ENCODE assay signal across 19 cellular contexts in the genomic region with DNA sequence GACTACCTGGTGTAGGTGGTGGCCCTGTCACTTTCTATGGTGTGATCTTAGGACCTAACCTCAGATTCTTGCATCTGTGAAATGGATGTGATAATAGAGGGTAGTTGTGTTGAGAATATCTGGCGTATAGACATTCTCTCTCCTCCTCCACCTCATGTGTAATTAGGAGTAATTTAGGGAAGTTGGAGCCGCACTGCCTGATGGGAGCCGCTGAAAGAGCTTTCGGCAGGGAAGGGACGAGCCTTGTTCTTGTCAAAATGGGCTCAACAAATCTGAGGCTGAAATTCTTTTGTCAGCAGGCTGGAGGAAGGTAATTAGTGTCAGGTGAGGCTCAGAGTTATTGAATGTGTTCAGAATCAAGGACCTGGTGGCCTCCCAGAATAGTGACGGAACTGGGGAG. TPM values are rescaled to one million over a fixed set of nuclear protein-coding genes. Genes with fewer than 3 reads are reported as not detected.
DNase-seq lines count a peak whose midpoint lies in the region; ATAC-seq and TF ChIP-seq lines count a peak whose summit lies in the region.
"Had no signal": no experiment of that assay in that cellular context is flagged by ENCODE, and none has a peak within 500 bp of the region (broad histone marks: within the 10 kb centered on the region; RNA-seq: fewer than 3 reads in every experiment).

No MANE protein-coding gene starts in this region.

- H3K27me3 Mint-ChIP-seq in brain: peaks cover 3% of the 10 kb centered on the region
- H3K27me3 Mint-ChIP-seq: activated naive CD8-positive, alpha-beta T cell; stimulated activated naive CD8-positive, alpha-beta T cell treated with anti-CD3 and anti-CD28 coated beads, Interleukin-15, Interleukin-2, amounts not matched to agents 100 ng/mL and 50 ng/mL, for 24 hours had no signal

- peaks cover 22% of the 10 kb centered on the region for H3K36me3 Mint-ChIP-seq in brain

- H3K9ac ChIP-seq in HCT116 (ENCODE audit: low read length): no peak overlapping the region

- H4K20me1 ChIP-seq in HCT116 (ENCODE audit: insufficient read depth): no peaks in the 10 kb centered on the region

- H3K27me3 ChIP-seq in HCT116 (ENCODE audit: insufficient read depth, low read length): no peaks in the 10 kb centered on the region
- H3K27me3 ChIP-seq: transverse colon had no signal

- TF ChIP-seq RAD21 in HCT116 (IDR thresholded peaks at IDR 0.05; ENCODE audit: low read depth): no peak

- ATAC-seq in HCT116: no peak
- ATAC-seq in GM18861 (IDR thresholded peaks at IDR 0.05; ENCODE audit: unreplicated experiment): no peak
- no peak for ATAC-seq in GM19395 (IDR thresholded peaks at IDR 0.05; ENCODE audit: unreplicated experiment)

- H3K4me3 ChIP-seq in HCT116 (replicated peaks in 1 of 2; ENCODE audit: low read depth in 1 of 2, low read length in 2 of 2) (no peak overlapping the region), retinal pigment epithelial cell (ENCODE audit: low read length) (peak overlapping the region; percentile 31)
- H3K4me3 ChIP-seq: prostate gland, transverse colon had no signal

- CTCF ChIA-PET in HCT116 (lab: Charles Lee): no interaction called here

- H2AFZ ChIP-seq in HCT116 (ENCODE audit: low read depth, low read length, poor library complexity, severe bottlenecking): no peak overlapping the region

- POLR2A ChIA-PET in HCT116 (lab: Charles Lee): no interaction called here

- peaks cover 35% of the 10 kb centered on the region for H3K79me2 ChIP-seq in HCT116 (ENCODE audit: insufficient read depth, low read length)

- H3K36me3 ChIP-seq in HCT116 (ENCODE audit: control insufficient read depth in 1 of 2, insufficient read depth in 2 of 2, low read length in 2 of 2): no peaks in the 10 kb centered on the region
- H3K36me3 ChIP-seq: prostate gland, transverse colon had no signal

- H3K9me3 Mint-ChIP-seq in brain: peaks cover 0 to 24% (median 12%) of the 10 kb centered on the region in 5 experiments
- H3K9me3 Mint-ChIP-seq: neural crest cell; stimulated activated naive CD8-positive, alpha-beta T cell treated with anti-CD3 and anti-CD28 coated beads, Interleukin-15, Interleukin-2, amounts not matched to agents 100 ng/mL and 50 ng/mL, for 24 hours had no signal

- no peaks in the 10 kb centered on the region for H3K9me2 ChIP-seq in HCT116 (ENCODE audit: insufficient read depth)

- no TSS peak for BruUV-seq in HCT116 (replicated peaks; lab: Mats Ljungman, UMichigan)

- no peak overlapping the region for H3K27ac ChIP-seq in HCT116 (ENCODE audit: low read depth, low read length)

- TF ChIP-seq POLR2A in HCT116 (IDR thresholded peaks at IDR 0.05; ENCODE audit: borderline replicate concordance, extremely low read depth, insufficient read depth, insufficient read length): no peak

- peak overlapping the region; percentile 47 for H3K4me2 ChIP-seq in HCT116 (ENCODE audit: low read length)

- DNase-seq in HCT116 (ENCODE audit: low read depth, low spot score) (no peak), NCI-H69 (lab: John Stamatoyannopoulos, UW) (peak; percentile 68), retinal pigment epithelial cell (ENCODE audit: low read depth) (no peak), NCI-H187 treated with DMSO at 0.1 percent for 48 hours (lab: John Stamatoyannopoulos, UW) (no peak)
- DNase-seq: AML-193; cortex of kidney; glutamatergic neuron; left ventricle myocardium superior; NCI-H1930; RPMI8226; stimulated activated CD4-positive, alpha-beta T cell treated with anti-CD3 and anti-CD28 coated beads, Interleukin-2, amount 100 ng/mL, for 48 hours; transverse colon had no signal

- RAD21 ChIA-PET in HCT116 (lab: Charles Lee; ENCODE audit: low non-redundant PET in 1 of 2, low total read pairs in 2 of 2, uncharacterized antibody in 2 of 2, unreplicated experiment in 2 of 2): no interaction called here

- peaks cover 9 to 17% of the 10 kb centered on the region in 2 experiments for H3K4me1 ChIP-seq in HCT116 (ENCODE audit: control insufficient read depth in 1 of 2, insufficient read depth in 2 of 2, low read length in 2 of 2)

- no peaks in the 10 kb centered on the region for H3K9me3 ChIP-seq in HCT116 (ENCODE audit: control insufficient read depth in 1 of 2, insufficient read depth in 1 of 2, low read depth in 1 of 2, low read length in 2 of 2)
- H3K9me3 ChIP-seq: prostate gland, transverse colon had no signal

- TF ChIP-seq CTCF in HCT116 (IDR thresholded peaks at IDR 0.05 in 2 of 3, conservative IDR thresholded peaks at IDR 0.05 in 1 of 3; ENCODE audit: borderline replicate concordance in 1 of 3, insufficient read depth in 1 of 3, low read depth in 2 of 3, low read length in 2 of 3): no peak
- TF ChIP-seq CTCF in brain (conservative IDR thresholded peaks at IDR 0.05): no peak
- TF ChIP-seq CTCF in retinal pigment epithelial cell (conservative IDR thresholded peaks at IDR 0.05; ENCODE audit: low read depth, low read length): no peak

- H3K4me3 Mint-ChIP-seq in brain: peak overlapping the region in 2 of 5 experiments; percentile 67 to 69
- H3K4me3 Mint-ChIP-seq: activated naive CD8-positive, alpha-beta T cell; neural crest cell; stimulated activated naive CD8-positive, alpha-beta T cell treated with anti-CD3 and anti-CD28 coated beads, Interleukin-15, Interleukin-2, amounts not matched to agents 100 ng/mL and 50 ng/mL, for 24 hours had no signal

- intact Hi-C loops in HCT116 (cut with micrococcal nuclease): no loop called here

- H3K27ac Mint-ChIP-seq in brain: peak overlapping the region in 4 of 5 experiments; percentile 72 to 91 (median 84)
- H3K27ac Mint-ChIP-seq: activated naive CD8-positive, alpha-beta T cell; stimulated activated naive CD8-positive, alpha-beta T cell treated with anti-CD3 and anti-CD28 coated beads, Interleukin-15, Interleukin-2, amounts not matched to agents 100 ng/mL and 50 ng/mL, for 24 hours had no signal

- peaks cover 63% of the 10 kb centered on the region for H3K4me1 Mint-ChIP-seq in brain

TF ChIP-seq in HCT116, 20 proteins besides CTCF, POLR2A, EP300 and RAD21:
- TF ChIP-seq TCF7L2 (IDR thresholded peaks at IDR 0.05; ENCODE audit: borderline replicate concordance, extremely low read depth, insufficient read depth, insufficient read length) (no peak), ZNF274 (IDR thresholded peaks at IDR 0.05; ENCODE audit: low read depth, low read length) (no peak), SRF (IDR thresholded peaks at IDR 0.05; ENCODE audit: low read depth) (no peak), CBX3 (IDR thresholded peaks at IDR 0.05; ENCODE audit: low read depth) (no peak), JUND (IDR thresholded peaks at IDR 0.05) (no peak), YY1 (IDR thresholded peaks at IDR 0.05; ENCODE audit: extremely low read depth, insufficient replicate concordance, low read depth, low read length) (no peak), EGR1 (IDR thresholded peaks at IDR 0.05; ENCODE audit: low read depth) (no peak), EZH2 (IDR thresholded peaks at IDR 0.05) (no peak)
- TF ChIP-seq, protein P1, sequence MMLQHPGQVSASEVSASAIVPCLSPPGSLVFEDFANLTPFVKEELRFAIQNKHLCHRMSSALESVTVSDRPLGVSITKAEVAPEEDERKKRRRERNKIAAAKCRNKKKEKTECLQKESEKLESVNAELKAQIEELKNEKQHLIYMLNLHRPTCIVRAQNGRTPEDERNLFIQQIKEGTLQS (IDR thresholded peaks at IDR 0.05): no peak

RNA-seq across cellular contexts. Expression of a gene that starts 47.3 kb away (rescaled TPM):
- total RNA-seq in HCT116 (2021; ENCODE audit: unreplicated experiment): 21.4 TPM
- polyA plus RNA-seq in HCT116 (2012): 7.3 and 8.0 TPM in 2 replicates
- 7.7 TPM for polyA plus RNA-seq in brain (ENCODE audit: insufficient read depth, low read depth, low replicate concordance)
